Comparison of ENCODE assay signal across 15 cellular contexts in the genomic region with DNA sequence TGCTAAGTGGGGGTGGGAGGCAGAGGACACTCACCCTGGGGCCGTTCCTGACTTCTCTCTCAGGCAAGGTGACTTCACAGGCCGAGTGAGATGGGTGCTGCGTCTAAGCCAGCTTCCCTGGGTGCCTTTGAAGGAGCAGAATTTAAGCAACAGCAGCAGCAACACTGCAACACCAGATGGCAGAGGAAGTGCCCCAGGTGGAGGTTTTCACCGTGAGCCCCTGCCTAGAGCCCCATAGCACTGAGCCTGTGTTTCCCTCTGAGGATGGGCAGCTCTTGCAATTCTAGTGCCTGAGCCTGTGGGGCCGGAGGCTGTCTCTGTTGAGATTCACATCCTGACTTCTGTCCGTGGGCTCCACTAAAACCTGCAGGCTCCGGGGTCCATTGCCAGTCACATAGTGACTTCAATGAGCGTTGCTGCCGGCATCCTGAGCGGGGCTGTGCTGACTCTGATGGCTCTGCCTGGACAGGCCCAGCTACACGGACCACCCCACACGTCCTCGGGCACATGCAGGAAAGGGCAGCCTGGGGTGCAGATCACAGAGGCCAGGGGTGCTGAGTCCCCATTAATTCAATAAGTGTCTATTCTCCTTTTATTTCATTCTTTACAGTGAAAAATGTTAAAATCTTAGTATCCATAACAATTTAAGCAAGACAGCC.
DNase-seq lines count a peak whose midpoint lies in the region; TF ChIP-seq lines count a peak whose summit lies in the region.
"Had no signal": no experiment of that assay in that cellular context is flagged by ENCODE, and none has a peak within 500 bp of the region (broad histone marks: within the 10 kb centered on the region; RNA-seq: fewer than 3 reads in every experiment).

No MANE protein-coding gene starts in this region.

- H3K9me3 ChIP-seq in Loucy (ENCODE audit: insufficient read depth, low read depth, low read length) (no peaks in the 10 kb centered on the region), osteoblast (ENCODE audit: low read depth, low read length) (no peaks in the 10 kb centered on the region), vagina (no peaks in the 10 kb centered on the region)

- H3K27me3 ChIP-seq in Loucy (ENCODE audit: insufficient read depth, low read length, poor library complexity, severe bottlenecking): no peaks in the 10 kb centered on the region
- no peaks in the 10 kb centered on the region for H3K27me3 ChIP-seq in osteoblast (ENCODE audit: insufficient read depth, low read length)
- no peaks in the 10 kb centered on the region for H3K27me3 ChIP-seq in vagina

- H4K20me1 ChIP-seq in Loucy (ENCODE audit: insufficient read depth, low read length, poor library complexity, severe bottlenecking): no peaks in the 10 kb centered on the region
- no peaks in the 10 kb centered on the region for H4K20me1 ChIP-seq in osteoblast (ENCODE audit: insufficient read depth, low read length)

- no peaks in the 10 kb centered on the region for H3F3A ChIP-seq in Loucy (ENCODE audit: low read depth)

- H3K36me3 ChIP-seq in Loucy (ENCODE audit: insufficient read depth, low read length): no peaks in the 10 kb centered on the region
- H3K36me3 ChIP-seq in osteoblast (ENCODE audit: insufficient read depth, low read length): no peaks in the 10 kb centered on the region
- H3K36me3 ChIP-seq in vagina: no peaks in the 10 kb centered on the region

- H3K4me2 ChIP-seq in Loucy (ENCODE audit: low read depth, low read length, poor library complexity, severe bottlenecking) (no peak overlapping the region), osteoblast (ENCODE audit: insufficient read depth, low read length) (no peak overlapping the region)

- no peak overlapping the region for H2AFZ ChIP-seq in Loucy (ENCODE audit: low read length)
- H2AFZ ChIP-seq in osteoblast (ENCODE audit: low read length): no peak overlapping the region

- H3K27ac ChIP-seq in osteoblast (ENCODE audit: low read depth, low read length): no peak overlapping the region
- peak overlapping the region; percentile 32 for H3K27ac ChIP-seq in vagina
- H3K27ac ChIP-seq: C4-2B had no signal

- no peak overlapping the region for H3K9ac ChIP-seq in Loucy (ENCODE audit: low read depth, low read length, poor library complexity, severe bottlenecking)

- H3K4me1 ChIP-seq in Loucy (ENCODE audit: insufficient read depth, low read length, poor library complexity, severe bottlenecking) (peaks cover 43% of the 10 kb centered on the region), osteoblast (ENCODE audit: insufficient read depth, low read length) (no peaks in the 10 kb centered on the region), vagina (no peaks in the 10 kb centered on the region)

- no peaks in the 10 kb centered on the region for H3K79me2 ChIP-seq in Loucy (ENCODE audit: insufficient read depth, low read length)
- H3K79me2 ChIP-seq in osteoblast (ENCODE audit: insufficient read depth, low read length): no peaks in the 10 kb centered on the region

- no peak for TF ChIP-seq POLR2A in vagina (IDR thresholded peaks at IDR 0.05)

- intact Hi-C loops in vagina (cut with DNase I): no loop called here

- H3K4me3 ChIP-seq in Loucy (ENCODE audit: low read length, poor library complexity, severe bottlenecking) (no peak overlapping the region), osteoblast (ENCODE audit: insufficient read depth, low read length) (no peak overlapping the region), vagina (no peak overlapping the region)

- TF ChIP-seq CTCF in Loucy (conservative IDR thresholded peaks at IDR 0.05; ENCODE audit: low read length) (peak; percentile 35; the same call in 1 of the 2 replicates), osteoblast (IDR thresholded peaks at IDR 0.05; ENCODE audit: extremely low read depth, low read depth, low read length) (no peak), vagina (IDR thresholded peaks at IDR 0.05) (no peak)

- H3K9me2 ChIP-seq in Loucy (replicated peaks; ENCODE audit: low read depth, low read length): no peaks in the 10 kb centered on the region

- peak; percentile 34 for DNase-seq in ecto neural progenitor cell (ENCODE audit: low spot score)
- DNase-seq in osteoblast (ENCODE audit: insufficient read length, low spot score, missing footprints): peak; percentile 66
- DNase-seq in vagina (ENCODE audit: extremely low spot score in 2 of 2): no peak
- DNase-seq in T-helper 9 cell: no peak
- no peak for DNase-seq in NCI-H1436 treated with DMSO at 0.1 percent for 48 hours (lab: John Stamatoyannopoulos, UW)
- no peak for DNase-seq in epidermal melanocyte (ENCODE audit: insufficient read length, low spot score)
- DNase-seq: COR-L47, DMS153, MV-4-11, NCI-H1417 treated with DMSO at 0.1 percent for 48 hours, NCI-H2081, NCI-H345, Right ventricle myocardium superior had no signal

Comparison
In these comparisons a context has a peak if more than half of its experiments do, and no peak if none do; other contexts are left out.
1. DNase-seq: peak in ecto neural progenitor cell (single experiment) and osteoblast (single experiment); none in vagina (0 of 2), T-helper 9 cell (single experiment), NCI-H1436 treated with DMSO at 0.1 percent for 48 hours (single experiment) and epidermal melanocyte (single experiment).